ENCODE assay signal across 8 cellular contexts in genomic region chr6:13538084-13538483, GRCh38. TPM values are rescaled to one million over a fixed set of nuclear protein-coding genes. Genes with fewer than 3 reads are reported as not detected.
DNase-seq lines count a peak whose midpoint lies in the region; ATAC-seq and TF ChIP-seq lines count a peak whose summit lies in the region.

No MANE protein-coding gene starts in this region.

- H3K36me3 Mint-ChIP-seq in activated CD4-positive, alpha-beta T cell treated with anti-CD3 and anti-CD28 coated beads for 36 hours (ENCODE audit: low read depth): no peaks in the 10 kb centered on the region

- POLR2A ChIA-PET in activated CD4-positive, alpha-beta T cell treated with anti-CD3 and anti-CD28 coated beads for 36 hours (lab: Charles Lee): no interaction called here

- H4K20me1 ChIP-seq in SU-DHL-6 (ENCODE audit: low read depth, low read length) (no peaks in the 10 kb centered on the region), smooth muscle cell (ENCODE audit: low read depth) (no peaks in the 10 kb centered on the region)

- H3K4me3 ChIP-seq in H7 (ENCODE audit: insufficient read depth, low read depth, low read length) (no peak overlapping the region), SU-DHL-6 (ENCODE audit: insufficient read depth, low read length, poor library complexity, severe bottlenecking) (no peak overlapping the region), smooth muscle cell (no peak overlapping the region)

- CTCF ChIA-PET in activated CD4-positive, alpha-beta T cell treated with anti-CD3 and anti-CD28 coated beads for 36 hours (lab: Charles Lee): interaction anchor here (0.6 to 2.5 kb wide), 7 partner anchors 9 to 208 kb away, joined by 3 to 10 read pairs (median 3); partner anchors contain the start of gene SIRT5

- 65% methylated on average over 2 of the region's 2 CpGs for WGBS in smooth muscle cell (ENCODE audit: low lambda C conversion rate)

- H3K4me3 Mint-ChIP-seq in activated CD4-positive, alpha-beta T cell treated with anti-CD3 and anti-CD28 coated beads for 36 hours: no peak overlapping the region

- no peaks in the 10 kb centered on the region for H3K4me1 Mint-ChIP-seq in activated CD4-positive, alpha-beta T cell treated with anti-CD3 and anti-CD28 coated beads for 36 hours

- H3K27me3 Mint-ChIP-seq in activated CD4-positive, alpha-beta T cell treated with anti-CD3 and anti-CD28 coated beads for 36 hours: no peaks in the 10 kb centered on the region

- no peak overlapping the region for H3K4me2 ChIP-seq in SU-DHL-6 (ENCODE audit: low read depth, low read length, poor library complexity, severe bottlenecking)
- no peak overlapping the region for H3K4me2 ChIP-seq in smooth muscle cell

- DNase-seq in AG09319 (ENCODE audit: extremely low read depth, low read depth) (peak; percentile 25), H7 (peak; percentile 56), glomerular visceral epithelial cell (ENCODE audit: extremely low spot score) (peak; percentile 49), smooth muscle cell (lab: John Stamatoyannopoulos, UW; ENCODE audit: unreplicated experiment) (no peak), NCI-H774 (lab: John Stamatoyannopoulos, UW) (no peak)
- DNase-seq in activated CD4-positive, alpha-beta T cell treated with anti-CD3 and anti-CD28 coated beads for 36 hours: no peak

- H3K9me2 ChIP-seq in SU-DHL-6 (replicated peaks; ENCODE audit: insufficient read depth, low read length): no peaks in the 10 kb centered on the region

- H3K9me3 Mint-ChIP-seq in activated CD4-positive, alpha-beta T cell treated with anti-CD3 and anti-CD28 coated beads for 36 hours (ENCODE audit: low read depth): no peaks in the 10 kb centered on the region

- H3K9ac ChIP-seq in SU-DHL-6 (ENCODE audit: low read length) (no peak overlapping the region), smooth muscle cell (ENCODE audit: low read depth) (no peak overlapping the region)

- intact Hi-C loops in activated CD4-positive, alpha-beta T cell treated with anti-CD3 and anti-CD28 coated beads for 36 hours (cut with DNase I, micrococcal nuclease): loop anchor here (1.0 kb wide), 1 partner anchor 202 kb away; no protein-coding TSS in a partner anchor

- no peaks in the 10 kb centered on the region for H3K4me1 ChIP-seq in smooth muscle cell (ENCODE audit: low read depth)

- H3K27ac ChIP-seq in SU-DHL-6 (ENCODE audit: low read depth, low read length) (no peak overlapping the region), smooth muscle cell (ENCODE audit: low read depth) (no peak overlapping the region)

- H2AFZ ChIP-seq in SU-DHL-6 (ENCODE audit: low read depth, low read length, severe bottlenecking) (no peak overlapping the region), smooth muscle cell (ENCODE audit: low read depth) (no peak overlapping the region)

- no peak for ATAC-seq in GM18909 (IDR thresholded peaks at IDR 0.05; ENCODE audit: poor library complexity, unreplicated experiment)
- no peak for ATAC-seq in activated CD4-positive, alpha-beta T cell treated with anti-CD3 and anti-CD28 coated beads for 36 hours

- H3K27me3 ChIP-seq in H7 (ENCODE audit: control insufficient read depth, insufficient read depth, low read length) (no peaks in the 10 kb centered on the region), SU-DHL-6 (ENCODE audit: low read length) (no peaks in the 10 kb centered on the region), smooth muscle cell (ENCODE audit: low read depth) (no peaks in the 10 kb centered on the region)

- H3K79me2 ChIP-seq in SU-DHL-6 (ENCODE audit: insufficient read depth, low read length): no peaks in the 10 kb centered on the region
- no peaks in the 10 kb centered on the region for H3K79me2 ChIP-seq in smooth muscle cell (ENCODE audit: low read depth)

- no peak overlapping the region for H3K27ac Mint-ChIP-seq in activated CD4-positive, alpha-beta T cell treated with anti-CD3 and anti-CD28 coated beads for 36 hours

- TF ChIP-seq CTCF in AG09319 (IDR thresholded peaks at IDR 0.05; ENCODE audit: low read depth, low read length): peak; percentile 42
- TF ChIP-seq CTCF in SU-DHL-6 (IDR thresholded peaks at IDR 0.05; ENCODE audit: insufficient read depth, low read length, poor library complexity, severe bottlenecking): peak; percentile 41
- peak; percentile 45 for TF ChIP-seq CTCF in smooth muscle cell (IDR thresholded peaks at IDR 0.05; ENCODE audit: borderline replicate concordance, insufficient read depth, poor library complexity, severe bottlenecking)

- H3F3A ChIP-seq in SU-DHL-6 (ENCODE audit: insufficient read depth) (no peaks in the 10 kb centered on the region), smooth muscle cell (ENCODE audit: low read depth) (no peaks in the 10 kb centered on the region)

- no peaks in the 10 kb centered on the region for H3K36me3 ChIP-seq in H7 (replicated peaks; ENCODE audit: control insufficient read depth, insufficient read depth, low read length)
- H3K36me3 ChIP-seq in SU-DHL-6 (ENCODE audit: low read length): no peaks in the 10 kb centered on the region
- H3K36me3 ChIP-seq in smooth muscle cell (ENCODE audit: low read depth): no peaks in the 10 kb centered on the region

- H3K9me3 ChIP-seq in SU-DHL-6 (ENCODE audit: insufficient read depth, low read length) (no peaks in the 10 kb centered on the region), smooth muscle cell (replicated peaks; ENCODE audit: low read depth) (no peaks in the 10 kb centered on the region)

RNA-seq across cellular contexts. Expression of gene SIRT5, which starts 36.3 kb away (rescaled TPM):
- total RNA-seq in H7 (2014; rRNA removed; shearing (Covaris generic)): 9.8 and 15.5 TPM in 2 replicates
- total RNA-seq in smooth muscle cell: 5.2 and 5.8 TPM in 2 replicates
- polyA plus RNA-seq in smooth muscle cell: 5.5 and 5.8 TPM in 2 replicates
- 10 to 100 TPM; 14.7 to 21.9 TPM for total RNA-seq in activated CD4-positive, alpha-beta T cell treated with anti-CD3 and anti-CD28 coated beads for 36 hours

RNA-seq across cellular contexts. Expression of gene GFOD1, which starts 50.7 kb away (rescaled TPM):
- 3.4 and 4.4 TPM in 2 replicates for total RNA-seq in H7 (2014; rRNA removed; shearing (Covaris generic))
- total RNA-seq in smooth muscle cell: 9.6 and 10.0 TPM in 2 replicates
- 11.8 and 14.0 TPM in 2 replicates for polyA plus RNA-seq in smooth muscle cell
- 1 to 10 TPM; 4.2 to 5.8 TPM for total RNA-seq in activated CD4-positive, alpha-beta T cell treated with anti-CD3 and anti-CD28 coated beads for 36 hours

Comparison
In these comparisons a context has a peak if more than half of its experiments do, and no peak if none do; other contexts are left out.
1. DNase-seq: peak in AG09319 (single experiment), H7 (single experiment) and glomerular visceral epithelial cell (single experiment); none in smooth muscle cell (single experiment), activated CD4-positive, alpha-beta T cell treated with anti-CD3 and anti-CD28 coated beads for 36 hours (single experiment) and NCI-H774 (single experiment).
2. Peak in every context shown above with its lines, with median percentiles within 50 percentile points of each other: CTCF ChIP-seq.